ENCODE assay signal across 1 cellular context in genomic region chr7:30115709-30116297, GRCh38.
TF ChIP-seq lines count a peak whose summit lies in the region.

No MANE protein-coding gene starts in this region.

TF ChIP-seq in SK-N-SH, 30 proteins besides CTCF, POLR2A, EP300 and RAD21 (continued from another document):
- TF ChIP-seq ZBTB33 (IDR thresholded peaks at IDR 0.05; ENCODE audit: borderline replicate concordance, low read depth) (no peak), SIN3A (IDR thresholded peaks at IDR 0.05; ENCODE audit: borderline replicate concordance, low read depth, low read length) (no peak)
